Comparison of ENCODE assay signal across 22 cellular contexts in the genomic region with DNA sequence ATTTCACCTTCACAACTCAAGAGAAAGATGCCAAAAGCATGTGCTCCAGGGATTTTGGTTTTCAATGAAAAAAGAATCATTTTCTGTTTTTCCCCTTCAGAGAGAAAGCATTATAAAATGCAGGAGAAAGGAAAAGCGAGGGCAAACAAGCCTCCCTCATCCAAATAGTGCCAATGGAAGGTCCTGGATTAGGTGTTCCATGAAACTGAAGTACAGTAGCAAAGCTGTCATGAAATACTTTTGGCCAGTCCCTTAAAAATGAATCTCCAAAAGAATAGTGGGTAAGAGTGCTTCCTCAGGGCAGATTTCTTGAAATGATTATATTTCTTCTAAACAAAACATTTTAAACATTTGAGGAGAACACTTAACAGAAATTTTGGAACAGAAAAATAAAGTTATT.
DNase-seq lines count a peak whose midpoint lies in the region; ATAC-seq and TF ChIP-seq lines count a peak whose summit lies in the region.
"Had no signal": no experiment of that assay in that cellular context is flagged by ENCODE, and none has a peak within 500 bp of the region (broad histone marks: within the 10 kb centered on the region; RNA-seq: fewer than 3 reads in every experiment).

No MANE protein-coding gene starts in this region.

- peaks cover 11% of the 10 kb centered on the region in 2 donors for H3K4me1 ChIP-seq in gastrocnemius medialis
- H3K4me1 ChIP-seq: BE2C had no signal

- H3K27ac ChIP-seq in gastrocnemius medialis, result peak overlapping the region; percentile 5 to 49 (median 44)
- H3K27ac ChIP-seq: 22Rv1; BLaER1 treated with 17β-estradiol and CSF1 and Interleukin-3, amounts not matched to agents 10 nM and 100 nM had no signal

- intact Hi-C loops in natural killer cell (cut with micrococcal nuclease) (no loop called here), gastrocnemius medialis (cut with DNase I; ENCODE audit: low total_unique reads) (no loop called here)

- in situ Hi-C loops in gastrocnemius medialis (cut with MboI; ENCODE audit: low sequenced_read_pairs in 4 of 4), result no loop called here

- H3K27me3 Mint-ChIP-seq in natural killer cell (ENCODE audit: low read depth in 2 of 2) (no peaks in the 10 kb centered on the region), endothelial cell (ENCODE audit: unreplicated experiment) (peaks cover 1% of the 10 kb centered on the region)
- H3K27me3 Mint-ChIP-seq in natural killer cell treated with Interleukin-12 subunit alpha and Interleukin-12 subunit beta and Interleukin-15 and Interleukin-18, amount 100 ng/mL, for 72 hours, result no peaks in the 10 kb centered on the region
- H3K27me3 Mint-ChIP-seq: CD4-positive, alpha-beta memory T cell had no signal

- TF ChIP-seq POLR2A in gastrocnemius medialis (IDR thresholded peaks at IDR 0.05), result no peak

- no peak overlapping the region for H3K4me3 ChIP-seq in gastrocnemius medialis
- H3K4me3 ChIP-seq: BLaER1 treated with 17β-estradiol and CSF1 and Interleukin-3, amounts not matched to agents 10 nM and 100 nM; GM12878; GM23338 had no signal

- H3K36me3 Mint-ChIP-seq in natural killer cell (no peaks in the 10 kb centered on the region), endothelial cell (ENCODE audit: low read depth, unreplicated experiment) (no peaks in the 10 kb centered on the region)
- no peaks in the 10 kb centered on the region for H3K36me3 Mint-ChIP-seq in natural killer cell treated with Interleukin-12 subunit alpha and Interleukin-12 subunit beta and Interleukin-15 and Interleukin-18, amount 100 ng/mL, for 72 hours
- H3K36me3 Mint-ChIP-seq: CD4-positive, alpha-beta memory T cell had no signal

- H3K36me3 ChIP-seq in gastrocnemius medialis, result no peaks in the 10 kb centered on the region
- H3K36me3 ChIP-seq: BE2C; BLaER1 treated with 17β-estradiol and CSF1 and Interleukin-3, amounts not matched to agents 10 nM and 100 nM had no signal

- TF ChIP-seq CTCF in natural killer cell (IDR thresholded peaks at IDR 0.05) (no peak), endothelial cell (IDR thresholded peaks at IDR 0.05; ENCODE audit: unreplicated experiment) (no peak), gastrocnemius medialis (IDR thresholded peaks at IDR 0.05 in 4 of 5, conservative IDR thresholded peaks at IDR 0.05 in 1 of 5) (no peak)

- H3K4me1 Mint-ChIP-seq in natural killer cell (peaks cover 8% of the 10 kb centered on the region in 2 donors), endothelial cell (ENCODE audit: unreplicated experiment) (peaks cover 35% of the 10 kb centered on the region)
- H3K4me1 Mint-ChIP-seq in natural killer cell treated with Interleukin-12 subunit alpha and Interleukin-12 subunit beta and Interleukin-15 and Interleukin-18, amount 100 ng/mL, for 72 hours (ENCODE audit: low read depth in 2 of 2), result peaks cover 6 to 12% of the 10 kb centered on the region in 2 donors
- H3K4me1 Mint-ChIP-seq: GM23338, H9 had no signal

- H3K27me3 ChIP-seq in gastrocnemius medialis, result no peaks in the 10 kb centered on the region
- H3K27me3 ChIP-seq: BE2C; BLaER1 treated with 17β-estradiol and CSF1 and Interleukin-3, amounts not matched to agents 10 nM and 100 nM had no signal

- H3K27ac Mint-ChIP-seq in natural killer cell (peak overlapping the region; percentile 2 to 13), endothelial cell (ENCODE audit: unreplicated experiment) (peak overlapping the region; percentile 84)
- H3K27ac Mint-ChIP-seq in natural killer cell treated with Interleukin-12 subunit alpha and Interleukin-12 subunit beta and Interleukin-15 and Interleukin-18, amount 100 ng/mL, for 72 hours, result no peak overlapping the region
- H3K27ac Mint-ChIP-seq: CD14-positive monocyte, GM23338, H9 had no signal

- ATAC-seq in natural killer cell, result no peak
- no peak for ATAC-seq in natural killer cell treated with Interleukin-12 subunit alpha and Interleukin-12 subunit beta and Interleukin-15 and Interleukin-18, amount 100 ng/mL, for 72 hours
- peak; percentile 81 to 87 for ATAC-seq in gastrocnemius medialis
- ATAC-seq in GM18873 (IDR thresholded peaks at IDR 0.05; ENCODE audit: low FRiP score, unreplicated experiment), result no peak
- ATAC-seq in HG03342 (IDR thresholded peaks at IDR 0.05; ENCODE audit: unreplicated experiment), result no peak
- ATAC-seq: GM12878, GM23338, HCT116 had no signal

- H3K9me3 Mint-ChIP-seq in natural killer cell (no peaks in the 10 kb centered on the region), endothelial cell (ENCODE audit: unreplicated experiment) (no peaks in the 10 kb centered on the region)
- H3K9me3 Mint-ChIP-seq in natural killer cell treated with Interleukin-12 subunit alpha and Interleukin-12 subunit beta and Interleukin-15 and Interleukin-18, amount 100 ng/mL, for 72 hours, result no peaks in the 10 kb centered on the region
- H3K9me3 Mint-ChIP-seq: CD4-positive, alpha-beta memory T cell; GM23338; H9 had no signal

- no peaks in the 10 kb centered on the region for H3K9me3 ChIP-seq in gastrocnemius medialis
- H3K9me3 ChIP-seq: BE2C; BLaER1 treated with 17β-estradiol and CSF1 and Interleukin-3, amounts not matched to agents 10 nM and 100 nM had no signal

- DNase-seq in natural killer cell (no peak), endothelial cell (ENCODE audit: low spot score) (no peak), gastrocnemius medialis (no peak), NCI-H2196 treated with DMSO at 0.1 percent for 48 hours (lab: John Stamatoyannopoulos, UW; ENCODE audit: unreplicated experiment) (no peak)
- no peak for DNase-seq in natural killer cell treated with Interleukin-12 subunit alpha and Interleukin-12 subunit beta and Interleukin-15 and Interleukin-18, amount 100 ng/mL, for 72 hours (ENCODE audit: low spot score)
- no peak for DNase-seq in activated CD8-positive, alpha-beta memory T cell treated with anti-CD3 and anti-CD28 coated beads, Interleukin-2, amount 50 U/mL, for 48 hours
- DNase-seq: ACHN; BE2C; CD4-positive, alpha-beta memory T cell; COR-L47; DMS153; DMS79; EL; H9 had no signal

- H3K4me3 Mint-ChIP-seq in natural killer cell (no peak overlapping the region), endothelial cell (ENCODE audit: unreplicated experiment) (no peak overlapping the region)
- H3K4me3 Mint-ChIP-seq in natural killer cell treated with Interleukin-12 subunit alpha and Interleukin-12 subunit beta and Interleukin-15 and Interleukin-18, amount 100 ng/mL, for 72 hours, result no peak overlapping the region
- H3K4me3 Mint-ChIP-seq: CD14-positive monocyte; CD4-positive, alpha-beta memory T cell; GM23338; H9 had no signal

Comparison
In these comparisons a context has a peak if more than half of its experiments do, and no peak if none do; other contexts are left out.
1. H3K27ac Mint-ChIP-seq: peak in natural killer cell (2 of 2) and endothelial cell (single experiment); none in natural killer cell treated with Interleukin-12 subunit alpha and Interleukin-12 subunit beta and Interleukin-15 and Interleukin-18, amount 100 ng/mL, for 72 hours (0 of 2).
2. ATAC-seq: peak in gastrocnemius medialis (2 of 2); none in natural killer cell (0 of 3), natural killer cell treated with Interleukin-12 subunit alpha and Interleukin-12 subunit beta and Interleukin-15 and Interleukin-18, amount 100 ng/mL, for 72 hours (0 of 2), GM18873 (single experiment) and HG03342 (single experiment).